8 cellular contexts compared by ENCODE assay signal in the genomic region with DNA sequence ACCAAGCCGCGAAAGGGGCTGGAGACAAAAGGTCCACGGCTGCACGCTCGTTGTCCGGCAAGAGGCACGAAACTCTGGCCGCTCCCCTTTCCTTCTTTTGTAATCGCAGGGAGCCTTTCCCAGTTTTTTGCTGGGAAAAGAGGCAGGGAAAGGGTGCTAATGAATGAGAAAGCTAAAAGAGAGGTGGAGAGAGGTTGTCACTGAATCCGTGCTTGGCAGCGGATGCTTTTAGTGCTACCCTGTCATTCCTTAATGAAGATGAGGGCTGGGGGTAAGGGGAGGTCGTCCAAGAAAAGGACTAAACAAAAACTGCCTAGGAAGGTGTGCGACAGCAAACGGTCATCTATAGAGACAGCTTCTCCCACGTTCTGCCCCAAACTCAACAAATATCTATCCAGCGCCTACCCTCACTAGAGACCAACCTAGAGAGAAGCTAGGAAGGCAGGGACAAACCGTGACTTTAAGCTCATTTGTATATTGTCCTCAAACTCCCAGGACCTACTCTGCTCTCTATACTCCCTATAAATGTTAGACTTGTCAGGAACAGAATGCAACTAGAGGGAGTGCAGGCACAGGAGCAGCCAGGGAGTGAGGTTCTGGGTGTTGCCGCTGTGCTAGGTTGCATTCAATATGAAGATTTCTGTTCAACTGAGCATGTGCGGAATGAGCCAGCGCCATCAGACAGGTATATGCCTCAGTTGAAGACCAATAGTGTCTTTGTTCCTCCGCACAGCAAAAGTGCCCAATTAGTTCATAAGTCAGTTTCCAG. TPM values are rescaled to one million over a fixed set of nuclear protein-coding genes. Genes with fewer than 3 reads are reported as not detected.
DNase-seq lines count a peak whose midpoint lies in the region; ATAC-seq and TF ChIP-seq lines count a peak whose summit lies in the region.

No MANE protein-coding gene starts in this region.

- H3K4me3 ChIP-seq in A673 (ENCODE audit: low read depth, low read length, poor library complexity, severe bottlenecking) (peak overlapping the region; percentile 60), gastroesophageal sphincter (peak overlapping the region; percentile 63 to 66), neuronal stem cell (ENCODE audit: low read length in 2 of 2) (peak overlapping the region; percentile 80 to 84)

- no peaks in the 10 kb centered on the region for H3K36me3 ChIP-seq in A673 (ENCODE audit: insufficient read depth, low read length, poor library complexity, severe bottlenecking)
- H3K36me3 ChIP-seq in gastroesophageal sphincter, result no peaks in the 10 kb centered on the region
- no peaks in the 10 kb centered on the region for H3K36me3 ChIP-seq in neuronal stem cell (replicated peaks in 1 of 2; ENCODE audit: control insufficient read depth in 2 of 2, insufficient read depth in 2 of 2, low read length in 2 of 2)

- peak; percentile 28 for DNase-seq in A673 (ENCODE audit: low spot score)
- DNase-seq in NCI-H524 treated with DMSO at 0.1 percent for 48 hours (lab: John Stamatoyannopoulos, UW), result peak; percentile 43
- peak; percentile 32 for DNase-seq in activated naive CD4-positive, alpha-beta T cell treated with Interleukin-2 at 50 U/mL for 16 hours
- DNase-seq in neuronal stem cell (ENCODE audit: low spot score), result no peak
- DNase-seq in NK-92 treated with Interleukin-12 subunit alpha and Interleukin-12 subunit beta, amount 100 ng/mL, for 24 hours (lab: John Stamatoyannopoulos, UW), result no peak

- ATAC-seq in GM19351 (IDR thresholded peaks at IDR 0.05; ENCODE audit: unreplicated experiment) (peak; percentile 22), gastroesophageal sphincter (peak; percentile 1), GM18873 (IDR thresholded peaks at IDR 0.05; ENCODE audit: low FRiP score, unreplicated experiment) (no peak)

- H2BK12ac ChIP-seq in neuronal stem cell (ENCODE audit: low read length), result no peak overlapping the region

- H3K9ac ChIP-seq in neuronal stem cell (ENCODE audit: low read depth, low read length, poor library complexity), result peak overlapping the region; percentile 50

- H4K8ac ChIP-seq in neuronal stem cell (ENCODE audit: low read depth, low read length), result no peak overlapping the region

- 2 to 13% methylated on average over 7 to 8 of the region's 21 CpGs for WGBS in gastroesophageal sphincter (ENCODE audit: low coverage in 1 of 2), 2 donors
- WGBS in neuronal stem cell (ENCODE audit: extremely low coverage in 2 of 2, insufficient read length in 2 of 2, insufficient replicate concordance in 1 of 2), 2 donors, result no CpG with 5 or more reads among the region's 21 CpGs

- POLR2A ChIA-PET in A673 (lab: Charles Lee; ENCODE audit: low non-redundant PET), result no interaction called here

- H3K18ac ChIP-seq in neuronal stem cell (ENCODE audit: low read length), result peak overlapping the region; percentile 19

- H2BK5ac ChIP-seq in neuronal stem cell (ENCODE audit: low read length), result no peak overlapping the region

- no peaks in the 10 kb centered on the region for H3K9me3 ChIP-seq in A673 (ENCODE audit: low read depth, low read length, poor library complexity, severe bottlenecking)
- H3K9me3 ChIP-seq in gastroesophageal sphincter, result no peaks in the 10 kb centered on the region
- no peaks in the 10 kb centered on the region for H3K9me3 ChIP-seq in neuronal stem cell (replicated peaks in 1 of 2; ENCODE audit: control insufficient read depth in 2 of 2, insufficient read depth in 1 of 2, low read depth in 1 of 2, low read length in 2 of 2)

- peak overlapping the region; percentile 55 for H3K4me2 ChIP-seq in neuronal stem cell (ENCODE audit: insufficient read depth, low read length, poor library complexity, severe bottlenecking)

- no peak overlapping the region for H2AK5ac ChIP-seq in neuronal stem cell (ENCODE audit: low read depth, low read length)

- no peak overlapping the region for H2BK120ac ChIP-seq in neuronal stem cell (ENCODE audit: low read depth, low read length)

- H3K4ac ChIP-seq in neuronal stem cell (ENCODE audit: low read length), result no peak overlapping the region

- H3K23ac ChIP-seq in neuronal stem cell (ENCODE audit: low read depth, low read length, poor library complexity), result no peak overlapping the region

- TF ChIP-seq POLR2A in gastroesophageal sphincter (IDR thresholded peaks at IDR 0.05), result no peak

- H4K91ac ChIP-seq in neuronal stem cell (ENCODE audit: low read depth, low read length, poor library complexity), result no peak overlapping the region

- BruUV-seq in A673 (replicated peaks; lab: Mats Ljungman, UMichigan), result no TSS peak

- H3K79me1 ChIP-seq in neuronal stem cell (ENCODE audit: low read depth, low read length), result no peaks in the 10 kb centered on the region

- H2AFZ ChIP-seq in neuronal stem cell (ENCODE audit: low read length), result peak overlapping the region; percentile 95

- H3K27me3 ChIP-seq in A673 (replicated peaks; ENCODE audit: insufficient read depth, low read depth, low read length, poor library complexity), result peaks cover 8% of the 10 kb centered on the region
- H3K27me3 ChIP-seq in gastroesophageal sphincter, result no peaks in the 10 kb centered on the region
- H3K27me3 ChIP-seq in neuronal stem cell (ENCODE audit: control insufficient read depth in 3 of 3, insufficient read depth in 3 of 3, low read depth in 1 of 3, low read length in 3 of 3), result peaks cover 0 to 24% (median 0%) of the 10 kb centered on the region in 3 experiments

- TF ChIP-seq CTCF in A673 (conservative IDR thresholded peaks at IDR 0.05; ENCODE audit: low read depth, low read length) (no peak), gastroesophageal sphincter (IDR thresholded peaks at IDR 0.05) (no peak)

- no peak overlapping the region for H3K27ac ChIP-seq in A673 (ENCODE audit: low read depth, low read length, poor library complexity, severe bottlenecking)
- peak overlapping the region; percentile 68 to 93 (median 90) for H3K27ac ChIP-seq in gastroesophageal sphincter
- peak overlapping the region; percentile 68 for H3K27ac ChIP-seq in neuronal stem cell (replicated peaks; ENCODE audit: low read length)

- H3K4me1 ChIP-seq in A673 (ENCODE audit: insufficient read depth, low read length, poor library complexity, severe bottlenecking), result peaks cover 6% of the 10 kb centered on the region
- peaks cover 0 to 13% (median 0%) of the 10 kb centered on the region in 3 donors for H3K4me1 ChIP-seq in gastroesophageal sphincter
- H3K4me1 ChIP-seq in neuronal stem cell (ENCODE audit: control insufficient read depth in 2 of 2, insufficient read depth in 1 of 2, low read depth in 1 of 2, low read length in 2 of 2), result no peaks in the 10 kb centered on the region

- TF ChIP-seq EP300 in gastroesophageal sphincter (IDR thresholded peaks at IDR 0.05), result no peak

- H2BK15ac ChIP-seq in neuronal stem cell (ENCODE audit: low read length), result no peak overlapping the region

- intact Hi-C loops in A673 (cut with micrococcal nuclease; ENCODE audit: unreplicated experiment), result no loop called here

- CTCF ChIA-PET in A673 (lab: Charles Lee), result no interaction called here

- H3K14ac ChIP-seq in neuronal stem cell (ENCODE audit: low read length), result no peak overlapping the region

RNA-seq across cellular contexts. Expression of a gene that starts 0.8 kb away (rescaled TPM):
- total RNA-seq in A673 (2021) (33.5 and 36.3 TPM in 2 replicates), gastroesophageal sphincter (10 to 100 TPM; 22.6 to 55.0 (median 30.5) TPM)
- polyA plus RNA-seq in neuronal stem cell (2013, experiment 1 of 2), result 44.3 TPM
- polyA plus RNA-seq in neuronal stem cell (2013, experiment 2 of 2), result 45.2 TPM

Comparison
In these comparisons a context has a peak if more than half of its experiments do, and no peak if none do; other contexts are left out.
1. DNase-seq: peak in A673 (single experiment), NCI-H524 treated with DMSO at 0.1 percent for 48 hours (single experiment) and activated naive CD4-positive, alpha-beta T cell treated with Interleukin-2 at 50 U/mL for 16 hours (single experiment); none in neuronal stem cell (single experiment) and NK-92 treated with Interleukin-12 subunit alpha and Interleukin-12 subunit beta, amount 100 ng/mL, for 24 hours (single experiment).
2. Peak in every context shown above with its lines, with median percentiles within 50 percentile points of each other: H3K4me3 ChIP-seq.